32 cellular contexts compared by ENCODE assay signal in genomic region chr22:45949258-45949870, GRCh38. TPM values are rescaled to one million over a fixed set of nuclear protein-coding genes. Genes with fewer than 3 reads are reported as not detected.
"Had no signal": no experiment of that assay in that cellular context is flagged by ENCODE, and none has a peak within 500 bp of the region (broad histone marks: within the 10 kb centered on the region; RNA-seq: fewer than 3 reads in every experiment).

No MANE protein-coding gene starts in this region.

- H3K4me2 ChIP-seq: smooth muscle cell had no signal

- H3K9me3 ChIP-seq: esophagus squamous epithelium, heart right ventricle, left lung, neutrophil, prostate gland, right atrium auricular region, thoracic aorta, tibial nerve, upper lobe of left lung, vagina had no signal

- FAIRE-seq: endometrium, islet of Langerhans had no signal

- H3K4me3 Mint-ChIP-seq: effector memory CD8-positive, alpha-beta T cell; naive thymus-derived CD8-positive, alpha-beta T cell; nephron progenitor cell; stimulated activated naive CD8-positive, alpha-beta T cell treated with anti-CD3 and anti-CD28 coated beads, Interleukin-15, Interleukin-2, amounts not matched to agents 100 ng/mL and 50 ng/mL, for 24 hours had no signal

- ATAC-seq: effector memory CD8-positive, alpha-beta T cell; heart right ventricle; left cardiac atrium; left lung; naive thymus-derived CD8-positive, alpha-beta T cell; sciatic nerve had no signal

- H3K4me3 ChIP-seq: coronary artery, esophagus squamous epithelium, heart right ventricle, left lung, prostate gland, right atrium auricular region, smooth muscle cell, thoracic aorta, tibial nerve, upper lobe of left lung, vagina had no signal

- H3K36me3 Mint-ChIP-seq: naive thymus-derived CD8-positive, alpha-beta T cell had no signal

- H3K27me3 ChIP-seq: right atrium auricular region, upper lobe of left lung, vagina had no signal

- DNase-seq: effector memory CD8-positive, alpha-beta T cell; erythroblast; esophagus squamous epithelium; foreskin melanocyte; glutamatergic neuron; heart right ventricle; hippocampal formation; left cardiac atrium; left lung; mesenchymal stem cell; naive thymus-derived CD8-positive, alpha-beta T cell; nephron progenitor cell; stimulated activated CD4-positive, alpha-beta T cell treated with anti-CD3 and anti-CD28 coated beads, Interleukin-12 subunit alpha, Interleukin-12 subunit beta, amount 100 ng/mL, for 4 hours; stimulated activated CD4-positive, alpha-beta T cell treated with anti-CD3 and anti-CD28 coated beads, Interleukin-1b, Interleukin-23, amount 100 ng/mL, for 48 hours; stimulated activated CD4-positive, alpha-beta T cell treated with anti-CD3 and anti-CD28 coated beads, Interleukin-4, amount 100 ng/mL, for 1 hour; stimulated activated CD8-positive, alpha-beta memory T cell treated with anti-CD3 and anti-CD28 coated beads, Interleukin-4, amount 100 ng/mL, for 48 hours had no signal

- H3K9me3 Mint-ChIP-seq: effector memory CD8-positive, alpha-beta T cell; naive thymus-derived CD8-positive, alpha-beta T cell; nephron progenitor cell; stimulated activated naive CD8-positive, alpha-beta T cell treated with anti-CD3 and anti-CD28 coated beads, Interleukin-15, Interleukin-2, amounts not matched to agents 100 ng/mL and 50 ng/mL, for 24 hours had no signal

- H3K27ac ChIP-seq: coronary artery, esophagus squamous epithelium, heart right ventricle, left lung, neutrophil, prostate gland, right atrium auricular region, thoracic aorta, tibial nerve, upper lobe of left lung, vagina had no signal

- H3K36me3 ChIP-seq: heart right ventricle, left lung, neutrophil, prostate gland, right atrium auricular region, thoracic aorta, tibial nerve, upper lobe of left lung, vagina had no signal

- H3K4me1 ChIP-seq: heart right ventricle, left lung, prostate gland, right atrium auricular region, tibial nerve, upper lobe of left lung, vagina had no signal

- H3K27ac Mint-ChIP-seq: effector memory CD8-positive, alpha-beta T cell; nephron progenitor cell; stimulated activated naive CD8-positive, alpha-beta T cell treated with anti-CD3 and anti-CD28 coated beads, Interleukin-15, Interleukin-2, amounts not matched to agents 100 ng/mL and 50 ng/mL, for 24 hours had no signal

RNA-seq across cellular contexts. Expression of gene WNT7B, which starts 27.6 kb away (rescaled TPM):
- total RNA-seq: dermis microvascular lymphatic vessel endothelial cell; heart right ventricle; left cardiac atrium; lung microvascular endothelial cell; myocyte; naive thymus-derived CD8-positive, alpha-beta T cell; sciatic nerve; thoracic aorta; tibial nerve had no signal
- polyA plus RNA-seq: heart right ventricle; naive thymus-derived CD8-positive, alpha-beta T cell had no signal
